Comparison of ENCODE assay signal across 10 cellular contexts in genomic region chr1:205355054-205355453, GRCh38. TPM values are rescaled to one million over a fixed set of nuclear protein-coding genes. Genes with fewer than 3 reads are reported as not detected.
DNase-seq lines count a peak whose midpoint lies in the region; TF ChIP-seq lines count a peak whose summit lies in the region.
"Had no signal": no experiment of that assay in that cellular context is flagged by ENCODE, and none has a peak within 500 bp of the region (broad histone marks: within the 10 kb centered on the region; RNA-seq: fewer than 3 reads in every experiment).

No MANE protein-coding gene starts in this region.

- no peak overlapping the region for H3K4me3 ChIP-seq in AG10803 (ENCODE audit: low read length)

- no peak for TF ChIP-seq CTCF in AG10803 (conservative IDR thresholded peaks at IDR 0.05; ENCODE audit: low read length)

- DNase-seq in AG10803 (ENCODE audit: low read depth) = peak; percentile 69
- DNase-seq in NCI-H1092 treated with DMSO at 0.1 percent for 48 hours (lab: John Stamatoyannopoulos, UW) = peak; percentile 63
- peak; percentile 52 for DNase-seq in cerebellum (ENCODE audit: low spot score)
- DNase-seq in mucosa of gallbladder (ENCODE audit: low spot score) = peak; percentile 92
- no peak for DNase-seq in iPS-NIHi7 (ENCODE audit: extremely low spot score)
- DNase-seq in ureter (ENCODE audit: low spot score) = no peak
- no peak for DNase-seq in activated CD4-positive, alpha-beta T cell treated with anti-CD3 and anti-CD28 coated beads, Interleukin-2, amount 50 U/mL, for 48 hours
- no peak for DNase-seq in NCI-H128 (lab: John Stamatoyannopoulos, UW; ENCODE audit: unreplicated experiment)

RNA-seq across cellular contexts. Expression of gene KLHDC8A, which starts 1.7 kb away (rescaled TPM):
- 28.9 TPM for total RNA-seq in cerebellum
- total RNA-seq in mucosa of gallbladder = 2.2 TPM
- not detected for total RNA-seq in ureter
- total RNA-seq: pulmonary artery endothelial cell, subcutaneous adipose tissue had no signal

RNA-seq across cellular contexts. Expression of gene NUAK2, which starts 33.5 kb away (rescaled TPM):
- total RNA-seq in cerebellum (1.3 TPM), mucosa of gallbladder (6.7 TPM), ureter (0.96 TPM)

Comparison
In these comparisons a context has a peak if more than half of its experiments do, and no peak if none do; other contexts are left out.
1. DNase-seq: peak in AG10803 (single experiment), NCI-H1092 treated with DMSO at 0.1 percent for 48 hours (single experiment), cerebellum (single experiment) and mucosa of gallbladder (single experiment); none in iPS-NIHi7 (single experiment), ureter (single experiment), activated CD4-positive, alpha-beta T cell treated with anti-CD3 and anti-CD28 coated beads, Interleukin-2, amount 50 U/mL, for 48 hours (0 of 2) and NCI-H128 (single experiment).